Comparison of ENCODE assay signal across 21 cellular contexts in the genomic region with DNA sequence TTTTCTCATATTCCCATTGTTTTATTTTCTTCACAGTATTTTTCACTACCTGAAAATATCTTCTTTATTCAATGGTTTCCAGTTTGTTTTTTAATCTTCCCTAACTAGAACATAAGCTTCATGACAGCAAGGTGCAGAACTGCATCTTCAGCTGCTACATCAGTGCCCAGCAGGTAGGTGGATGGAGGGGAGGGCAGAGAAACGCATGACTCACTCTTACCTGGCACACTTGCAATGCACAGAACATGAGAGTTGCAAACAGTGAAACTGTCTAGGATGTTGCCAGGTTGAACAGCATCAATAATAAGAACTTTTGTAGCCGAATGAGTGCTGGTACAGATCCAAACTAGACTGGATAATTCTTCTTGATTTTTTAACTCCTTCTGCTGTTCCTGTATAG.
DNase-seq lines count a peak whose midpoint lies in the region; ATAC-seq, FAIRE-seq and TF ChIP-seq lines count a peak whose summit lies in the region.
"Had no signal": no experiment of that assay in that cellular context is flagged by ENCODE, and none has a peak within 500 bp of the region (broad histone marks: within the 10 kb centered on the region; RNA-seq: fewer than 3 reads in every experiment).

No MANE protein-coding gene starts in this region.

- no peak overlapping the region for H4K8ac ChIP-seq in IMR-90 (ENCODE audit: low read depth in 2 of 2, low read length in 2 of 2)

- intact Hi-C loops in IMR-90 (cut with micrococcal nuclease) (no loop called here), left lung (cut with DNase I) (no loop called here), HepG2 (cut with micrococcal nuclease; ENCODE audit: unreplicated experiment) (no loop called here)

- no peak overlapping the region for H3K4me3 Mint-ChIP-seq in activated CD4-positive, alpha-beta memory T cell treated with anti-CD3 and anti-CD28 coated beads, Interleukin-2, amount 10 ng/mL, durations not matched to agents 7 days and 5 days

- TF ChIP-seq EP300 in A549 (IDR thresholded peaks at IDR 0.05) (no peak), HepG2 (IDR thresholded peaks at IDR 0.05; ENCODE audit: low read depth in 2 of 2, low read length in 2 of 2) (no peak), HepG2 (CRISPR knock-in tag; IDR thresholded peaks at IDR 0.05; ENCODE audit: borderline replicate concordance) (no peak)

- H3K27me3 ChIP-seq in IMR-90 (ENCODE audit: control insufficient read depth, insufficient read depth, low read length) (no peaks in the 10 kb centered on the region), left lung (no peaks in the 10 kb centered on the region), HepG2 (ENCODE audit: control insufficient read depth in 1 of 2, insufficient read depth in 2 of 2, low read length in 2 of 2) (no peaks in the 10 kb centered on the region)
- H3K27me3 ChIP-seq: BE2C, Peyer's patch, SJSA1 had no signal

- no peak overlapping the region for H3K4ac ChIP-seq in IMR-90 (ENCODE audit: low read depth, low read length)

- H3K27me3 Mint-ChIP-seq in activated CD4-positive, alpha-beta memory T cell treated with anti-CD3 and anti-CD28 coated beads, Interleukin-2, amount 10 ng/mL, durations not matched to agents 7 days and 5 days, result no peaks in the 10 kb centered on the region

- no peaks in the 10 kb centered on the region for H3K79me2 ChIP-seq in HepG2 (ENCODE audit: insufficient read depth, low read length)

- H3K4me3 ChIP-seq in A549 (no peak overlapping the region), IMR-90 (ENCODE audit: insufficient read depth, low read depth, low read length) (no peak overlapping the region), left lung (no peak overlapping the region), HepG2 (replicated peaks in 1 of 3; ENCODE audit: insufficient read depth in 1 of 3, low read depth in 2 of 3, low read length in 3 of 3) (no peak overlapping the region)
- H3K4me3 ChIP-seq: Peyer's patch, SJSA1 had no signal

- H2AK9ac ChIP-seq in IMR-90 (replicated peaks; ENCODE audit: low read depth, low read length, poor library complexity), result peak overlapping the region; percentile 65

- no peaks in the 10 kb centered on the region for H3K9me3 Mint-ChIP-seq in activated CD4-positive, alpha-beta memory T cell treated with anti-CD3 and anti-CD28 coated beads, Interleukin-2, amount 10 ng/mL, durations not matched to agents 7 days and 5 days

- TF ChIP-seq RAD21 in A549 (conservative IDR thresholded peaks at IDR 0.05 in 1 of 2, IDR thresholded peaks at IDR 0.05 in 1 of 2) (no peak), IMR-90 (IDR thresholded peaks at IDR 0.05; ENCODE audit: low read length) (no peak), HepG2 (CRISPR knock-in tag; IDR thresholded peaks at IDR 0.05) (no peak)

- in situ Hi-C loops in IMR-90 (cut with MboI; ENCODE audit: low sequenced_read_pairs) (no loop called here), HepG2 (cut with HindIII; ENCODE audit: extremely low pct_ligation_motif_present, low pct_unique_long_range_greater_than_20kb) (no loop called here)

- no peak overlapping the region for H4K91ac ChIP-seq in IMR-90 (ENCODE audit: insufficient read depth, low read depth, low read length)

- H4K20me1 ChIP-seq in IMR-90 (ENCODE audit: insufficient read depth, low read length) (no peaks in the 10 kb centered on the region), HepG2 (ENCODE audit: insufficient read depth, low read length) (no peaks in the 10 kb centered on the region)

- no peaks in the 10 kb centered on the region; a peak in 2 of 4 replicates for H3K79me1 ChIP-seq in IMR-90 (ENCODE audit: low read depth in 1 of 2, low read length in 2 of 2)

- H3K4me2 ChIP-seq in A549 (no peak overlapping the region), IMR-90 (ENCODE audit: low read depth, low read length) (no peak overlapping the region), HepG2 (ENCODE audit: low read depth, low read length) (no peak overlapping the region)

- H3K56ac ChIP-seq in IMR-90 (ENCODE audit: extremely low read depth, insufficient read depth, low read length), result peak overlapping the region; percentile 3; the same call in 1 of the 2 replicates

- no peak overlapping the region for H3K14ac ChIP-seq in IMR-90 (replicated peaks; ENCODE audit: low read depth, low read length)

- H3K9ac ChIP-seq in IMR-90 (ENCODE audit: low read depth, low read length) (no peak overlapping the region), HepG2 (ENCODE audit: insufficient read depth, low read depth, low read length) (no peak overlapping the region)

- H2BK120ac ChIP-seq in IMR-90 (ENCODE audit: low read depth, low read length), result no peak overlapping the region

- TF ChIP-seq POLR2A in A549 (IDR thresholded peaks at IDR 0.05; ENCODE audit: low read length) (no peak), IMR-90 (IDR thresholded peaks at IDR 0.05; ENCODE audit: low read depth, low read length) (no peak), HepG2 (IDR thresholded peaks at IDR 0.05; ENCODE audit: insufficient read depth in 1 of 2, low read depth in 2 of 2, low read length in 2 of 2) (no peak)

- H3K4me1 ChIP-seq in A549 (peaks cover 4% of the 10 kb centered on the region), IMR-90 (ENCODE audit: control insufficient read depth, insufficient read depth, low read length) (no peaks in the 10 kb centered on the region), left lung (no peaks in the 10 kb centered on the region), HepG2 (ENCODE audit: insufficient read depth, low read length) (peaks cover 5% of the 10 kb centered on the region)
- H3K4me1 ChIP-seq: BE2C, Peyer's patch, SJSA1 had no signal

- H3K36me3 Mint-ChIP-seq in activated CD4-positive, alpha-beta memory T cell treated with anti-CD3 and anti-CD28 coated beads, Interleukin-2, amount 10 ng/mL, durations not matched to agents 7 days and 5 days (ENCODE audit: low read depth), result peaks cover 57% of the 10 kb centered on the region

- no peak overlapping the region for H3K23ac ChIP-seq in IMR-90 (ENCODE audit: low read depth, low read length)

- ATAC-seq in A549 (no peak), IMR-90 (ENCODE audit: low read depth) (no peak), left lung (peak; percentile 31), HepG2 (no peak)
- ATAC-seq: Right ventricle myocardium inferior had no signal

- BruUV-seq in IMR-90 (replicated peaks; lab: Mats Ljungman, UMichigan) (no TSS peak), HepG2 (replicated peaks; lab: Mats Ljungman, UMichigan) (no TSS peak)

- POLR2A ChIA-PET in A549 (lab: Yijun Ruan, JAX), result no interaction called here
- POLR2A ChIA-PET in IMR-90 (lab: Charles Lee; ENCODE audit: unreplicated experiment), result no interaction called here
- POLR2A ChIA-PET in activated CD4-positive, alpha-beta memory T cell treated with anti-CD3 and anti-CD28 coated beads, Interleukin-2, amount 10 ng/mL, durations not matched to agents 7 days and 5 days (lab: Charles Lee), result no interaction called here
- POLR2A ChIA-PET in HepG2 (lab: Yijun Ruan, JAX), result no interaction called here

- no peak overlapping the region for H2AFZ ChIP-seq in IMR-90 (replicated peaks; ENCODE audit: low read length, poor library complexity)
- no peak overlapping the region for H2AFZ ChIP-seq in HepG2 (ENCODE audit: low read length)

- no peaks in the 10 kb centered on the region for H3K4me1 Mint-ChIP-seq in activated CD4-positive, alpha-beta memory T cell treated with anti-CD3 and anti-CD28 coated beads, Interleukin-2, amount 10 ng/mL, durations not matched to agents 7 days and 5 days

- no peak overlapping the region for H2AK5ac ChIP-seq in IMR-90 (ENCODE audit: low read depth, low read length)

- no peak overlapping the region for H3K18ac ChIP-seq in IMR-90 (ENCODE audit: low read depth, low read length)

- no peak overlapping the region for H3K27ac ChIP-seq in A549
- H3K27ac ChIP-seq in IMR-90 (ENCODE audit: insufficient read depth, low read length), result no peak overlapping the region
- H3K27ac ChIP-seq in left lung, result no peak overlapping the region
- H3K27ac ChIP-seq in HepG2 (ENCODE audit: extremely low read length, insufficient read depth, low read length), result no peak overlapping the region
- H3K27ac ChIP-seq: Peyer's patch, SJSA1 had no signal

- H2BK15ac ChIP-seq in IMR-90 (ENCODE audit: low read depth, low read length), result no peak overlapping the region

- no peaks in the 10 kb centered on the region for H3K9me1 ChIP-seq in IMR-90 (ENCODE audit: insufficient read depth, low read length)

- TF ChIP-seq CTCF in A549 (IDR thresholded peaks at IDR 0.05), result no peak
- TF ChIP-seq CTCF in IMR-90 (conservative IDR thresholded peaks at IDR 0.05; ENCODE audit: low read depth, low read length), result no peak
- TF ChIP-seq CTCF in left lung (IDR thresholded peaks at IDR 0.05), result no peak
- no peak for TF ChIP-seq CTCF in HepG2 (CRISPR knock-in tag; IDR thresholded peaks at IDR 0.05)

- H2BK5ac ChIP-seq in IMR-90 (ENCODE audit: low read depth, low read length, poor library complexity, severe bottlenecking), result no peak overlapping the region

- FAIRE-seq in A549 (lab: Jason Lieb, UNC) (no peak), HepG2 (lab: Jason Lieb, UNC) (no peak)
- FAIRE-seq: D721Med had no signal

- dilution Hi-C loops in IMR-90 (cut with HindIII; ENCODE audit: low sequenced_read_pairs, unreplicated experiment), result no loop called here

- H3K27ac Mint-ChIP-seq in activated CD4-positive, alpha-beta memory T cell treated with anti-CD3 and anti-CD28 coated beads, Interleukin-2, amount 10 ng/mL, durations not matched to agents 7 days and 5 days, result no peak overlapping the region

- H2BK20ac ChIP-seq in IMR-90 (ENCODE audit: low read depth, low read length), result no peak overlapping the region

- CTCF ChIA-PET in A549 (lab: Yijun Ruan, JAX), result interaction anchor here (0.6 to 1.4 kb wide), 2 partner anchors 53 to 160 kb away, joined by 3 to 4 read pairs; a partner anchor contains a TSS
- CTCF ChIA-PET in IMR-90 (lab: Yijun Ruan, JAX), result no interaction called here
- CTCF ChIA-PET in activated CD4-positive, alpha-beta memory T cell treated with anti-CD3 and anti-CD28 coated beads, Interleukin-2, amount 10 ng/mL, durations not matched to agents 7 days and 5 days (lab: Charles Lee), result no interaction called here
- CTCF ChIA-PET in HepG2 (lab: Yijun Ruan, JAX; ENCODE audit: low intra/inter-chr PET ratio, low total read pairs), result no interaction called here

- no peak for DNase-seq in A549 (ENCODE audit: low read depth in 1 of 2, low spot score in 1 of 2)
- no peak for DNase-seq in IMR-90
- DNase-seq in cerebellum (ENCODE audit: low spot score), result peak; percentile 66
- no peak for DNase-seq in left lung
- DNase-seq in activated CD4-positive, alpha-beta memory T cell treated with anti-CD3 and anti-CD28 coated beads, Interleukin-2, amount 10 ng/mL, durations not matched to agents 7 days and 5 days, result no peak
- DNase-seq in SW 1271 (lab: John Stamatoyannopoulos, UW), result no peak
- no peak for DNase-seq in HepG2 (ENCODE audit: low spot score)
- DNase-seq: BE2C, DMS53, EL, H7, KBM-7, NCI-H1092 treated with DMSO at 0.1 percent for 48 hours, NCI-H1436 treated with DMSO at 0.1 percent for 48 hours, NCI-H1930, NCI-H510A, NCI-H748 treated with DMSO at 0.1 percent for 48 hours, Peyer's patch had no signal

- WGBS in A549 (ENCODE audit: missing lambda C conversion rate), result 76% methylated on average over 2 of the region's 2 CpGs
- no CpG with 5 or more reads among the region's 2 CpGs for WGBS in IMR-90 (ENCODE audit: extremely low coverage in 2 of 2, insufficient read length in 1 of 2), 2 experiments
- WGBS in HepG2 (ENCODE audit: low lambda C conversion rate), result 97% methylated on average over 2 of the region's 2 CpGs

- no peak overlapping the region for H4K5ac ChIP-seq in IMR-90 (ENCODE audit: low read depth, low read length)

- peaks cover 43% of the 10 kb centered on the region for H3K36me3 ChIP-seq in IMR-90 (ENCODE audit: control insufficient read depth, insufficient read depth, low read length)
- peaks cover 7 to 100% of the 10 kb centered on the region in 2 donors for H3K36me3 ChIP-seq in left lung
- H3K36me3 ChIP-seq in HepG2 (replicated peaks in 1 of 2; ENCODE audit: control insufficient read depth in 1 of 2, insufficient read depth in 2 of 2, low read length in 2 of 2), result peaks cover 30 to 83% of the 10 kb centered on the region in 2 experiments

- H3K9me3 ChIP-seq in A549, result no peaks in the 10 kb centered on the region
- H3K9me3 ChIP-seq in IMR-90 (ENCODE audit: control insufficient read depth, insufficient read depth, low read length), result no peaks in the 10 kb centered on the region
- no peaks in the 10 kb centered on the region for H3K9me3 ChIP-seq in left lung
- no peaks in the 10 kb centered on the region for H3K9me3 ChIP-seq in HepG2 (ENCODE audit: low read length)
- H3K9me3 ChIP-seq: BE2C, Peyer's patch, SJSA1 had no signal
